8 cellular contexts compared by ENCODE assay signal in the genomic region with DNA sequence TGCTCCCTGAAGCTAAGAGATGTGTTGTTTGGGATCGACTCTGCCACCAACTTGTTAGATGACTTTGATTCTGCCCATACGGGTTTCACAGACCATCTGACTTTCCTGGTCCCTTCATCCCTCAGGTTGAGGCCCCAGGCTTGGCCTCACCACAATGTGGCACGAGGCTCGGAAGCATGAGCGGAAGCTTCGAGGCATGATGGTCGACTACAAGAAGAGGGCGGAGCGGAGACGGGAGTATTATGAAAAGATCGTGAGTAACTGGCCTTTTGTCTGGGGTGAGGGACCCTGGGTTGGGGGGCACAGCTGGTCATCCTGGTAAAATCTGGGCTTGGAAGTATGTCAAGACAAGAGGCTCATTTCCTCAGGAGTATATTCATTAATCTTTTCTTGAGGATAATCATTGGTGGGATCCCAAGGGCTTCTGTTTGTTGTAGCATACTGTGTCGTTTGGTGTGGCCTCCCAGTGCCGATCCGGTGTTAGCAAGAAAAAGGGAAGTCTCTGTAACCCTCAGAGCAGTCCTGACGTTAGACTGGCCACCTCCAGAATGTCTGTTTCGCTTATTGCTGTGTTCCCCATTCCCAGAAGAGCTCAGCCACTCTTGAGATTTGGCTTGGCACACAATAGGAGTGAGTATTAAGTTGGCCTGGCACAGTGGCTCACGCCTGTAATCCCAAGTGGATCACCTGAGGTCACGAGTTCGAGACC.
DNase-seq lines count a peak whose midpoint lies in the region; ATAC-seq and TF ChIP-seq lines count a peak whose summit lies in the region.

No MANE protein-coding gene starts in this region.

- H3K9me3 Mint-ChIP-seq in T-helper 2 cell treated with Interferon-gamma antibody and Interleukin-4, amounts not matched to agents 5 μg/mL and 100 μg/mL, for 36 hours, result no peaks in the 10 kb centered on the region

- H3K4me3 Mint-ChIP-seq in T-helper 2 cell treated with Interferon-gamma antibody and Interleukin-4, amounts not matched to agents 5 μg/mL and 100 μg/mL, for 36 hours, result peak overlapping the region; percentile 92

- no peaks in the 10 kb centered on the region for H3K4me1 ChIP-seq in iPS-18a (ENCODE audit: control insufficient read depth, low read depth, low read length)
- H3K4me1 ChIP-seq in stomach smooth muscle (ENCODE audit: control insufficient read depth, insufficient read depth, low read length), result peaks cover 25% of the 10 kb centered on the region

- H3K36me3 ChIP-seq in iPS-18a (ENCODE audit: control insufficient read depth, low read depth, low read length), result peaks cover 50% of the 10 kb centered on the region
- H3K36me3 ChIP-seq in stomach smooth muscle (ENCODE audit: control insufficient read depth in 2 of 2, insufficient read depth in 2 of 2, low read length in 2 of 2), result peaks cover 23 to 32% of the 10 kb centered on the region in 2 donors

- H3K27me3 ChIP-seq in iPS-18a (ENCODE audit: control insufficient read depth, insufficient read depth, low read length) (no peaks in the 10 kb centered on the region), stomach smooth muscle (ENCODE audit: control insufficient read depth in 1 of 2, insufficient read depth in 2 of 2, low read length in 2 of 2) (no peaks in the 10 kb centered on the region)

- H3K36me3 Mint-ChIP-seq in T-helper 2 cell treated with Interferon-gamma antibody and Interleukin-4, amounts not matched to agents 5 μg/mL and 100 μg/mL, for 36 hours (ENCODE audit: low read depth), result peaks cover 37% of the 10 kb centered on the region

- H3K9ac ChIP-seq in iPS-18a (ENCODE audit: low read length), result no peak overlapping the region
- peak overlapping the region; percentile 94 to 96 for H3K9ac ChIP-seq in stomach smooth muscle (ENCODE audit: low read length in 2 of 2)

- H3K27ac Mint-ChIP-seq in T-helper 2 cell treated with Interferon-gamma antibody and Interleukin-4, amounts not matched to agents 5 μg/mL and 100 μg/mL, for 36 hours, result peak overlapping the region; percentile 97

- no peak for ATAC-seq in GM19328 (IDR thresholded peaks at IDR 0.05; ENCODE audit: unreplicated experiment)
- ATAC-seq in HG03108 (IDR thresholded peaks at IDR 0.05; ENCODE audit: unreplicated experiment), result no peak

- H3K4me3 ChIP-seq in WI38 (ENCODE audit: low read depth, low read length), result peak overlapping the region; percentile 85
- H3K4me3 ChIP-seq in iPS-18a (ENCODE audit: low read length), result peak overlapping the region; percentile 96
- H3K4me3 ChIP-seq in stomach smooth muscle (ENCODE audit: low read length in 2 of 2), result peak overlapping the region; percentile 78 to 96

- DNase-seq in T-helper 2 cell treated with Interferon-gamma antibody and Interleukin-4, amounts not matched to agents 5 μg/mL and 100 μg/mL, for 36 hours (ENCODE audit: low spot score), result no peak
- DNase-seq in T-helper 2 cell (no peak), NCI-H2227 (lab: John Stamatoyannopoulos, UW; ENCODE audit: unreplicated experiment) (no peak)

- no peak overlapping the region for H3K27ac ChIP-seq in iPS-18a (ENCODE audit: low read length)
- H3K27ac ChIP-seq in stomach smooth muscle (ENCODE audit: low read length), result peak overlapping the region; percentile 91

- TF ChIP-seq CTCF in WI38 (IDR thresholded peaks at IDR 0.05; ENCODE audit: low read depth, low read length), result no peak

- H3K4me1 Mint-ChIP-seq in T-helper 2 cell treated with Interferon-gamma antibody and Interleukin-4, amounts not matched to agents 5 μg/mL and 100 μg/mL, for 36 hours (ENCODE audit: low read depth), result peaks cover 27% of the 10 kb centered on the region

- no peaks in the 10 kb centered on the region for H3K27me3 Mint-ChIP-seq in T-helper 2 cell treated with Interferon-gamma antibody and Interleukin-4, amounts not matched to agents 5 μg/mL and 100 μg/mL, for 36 hours (ENCODE audit: low read depth)

- no peaks in the 10 kb centered on the region for H3K9me3 ChIP-seq in iPS-18a (ENCODE audit: control insufficient read depth, low read depth, low read length)
- no peaks in the 10 kb centered on the region for H3K9me3 ChIP-seq in stomach smooth muscle (ENCODE audit: control insufficient read depth in 2 of 2, low read length in 2 of 2)
